Comparison of ENCODE assay signal across 8 cellular contexts in genomic region chr11:128716661-128717210, GRCh38. TPM values are rescaled to one million over a fixed set of nuclear protein-coding genes. Genes with fewer than 3 reads are reported as not detected.
DNase-seq lines count a peak whose midpoint lies in the region; ATAC-seq and TF ChIP-seq lines count a peak whose summit lies in the region.

No MANE protein-coding gene starts in this region.

- H3K27ac Mint-ChIP-seq in activated CD8-positive, alpha-beta T cell treated with anti-CD3 and anti-CD28 coated beads for 36 hours: peak overlapping the region; percentile 97

- TF ChIP-seq POLR2A in stomach (IDR thresholded peaks at IDR 0.05): no peak

- 27 to 40% (median 31%) methylated on average over 5 to 8 of the region's 8 CpGs for WGBS in stomach, 5 donors

- H3K9me3 ChIP-seq in left ventricle myocardium inferior (replicated peaks): no peaks in the 10 kb centered on the region
- H3K9me3 ChIP-seq in stomach: no peaks in the 10 kb centered on the region

- peak; percentile 68 for ATAC-seq in activated CD8-positive, alpha-beta T cell treated with anti-CD3 and anti-CD28 coated beads for 36 hours
- ATAC-seq in HG02588 (IDR thresholded peaks at IDR 0.05; ENCODE audit: unreplicated experiment) (no peak), GM21367 (IDR thresholded peaks at IDR 0.05; ENCODE audit: unreplicated experiment) (no peak)

- no peaks in the 10 kb centered on the region for H3K36me3 ChIP-seq in left ventricle myocardium inferior
- H3K36me3 ChIP-seq in stomach: no peaks in the 10 kb centered on the region

- no peaks in the 10 kb centered on the region for H3K27me3 Mint-ChIP-seq in activated CD8-positive, alpha-beta T cell treated with anti-CD3 and anti-CD28 coated beads for 36 hours

- H3K4me1 ChIP-seq in left ventricle myocardium inferior (peaks cover 99% of the 10 kb centered on the region), stomach (peaks cover 29 to 89% (median 40%) of the 10 kb centered on the region in 4 donors)

- H3K4me1 Mint-ChIP-seq in activated CD8-positive, alpha-beta T cell treated with anti-CD3 and anti-CD28 coated beads for 36 hours (ENCODE audit: low read depth): peaks cover 92% of the 10 kb centered on the region

- peak; percentile 50 to 63 for DNase-seq in stimulated activated CD4-positive, alpha-beta T cell treated with anti-CD3 and anti-CD28 coated beads, Interleukin-2, amount 100 ng/mL, for 24 hours
- DNase-seq in stimulated activated CD4-positive, alpha-beta T cell treated with anti-CD3 and anti-CD28 coated beads, Interleukin-12 subunit alpha, Interleukin-12 subunit beta, amount 100 ng/mL, for 4 hours: no peak
- DNase-seq in activated CD8-positive, alpha-beta T cell treated with anti-CD3 and anti-CD28 coated beads for 36 hours: peak; percentile 75
- DNase-seq in left ventricle myocardium inferior (no peak), stomach (no peak), NCI-H2171 (lab: John Stamatoyannopoulos, UW) (no peak)

- intact Hi-C loops in activated CD8-positive, alpha-beta T cell treated with anti-CD3 and anti-CD28 coated beads for 36 hours (cut with micrococcal nuclease): no loop called here
- intact Hi-C loops in left ventricle myocardium inferior (cut with micrococcal nuclease): no loop called here
- intact Hi-C loops in stomach (cut with DNase I; ENCODE audit: low total_unique reads): no loop called here

- POLR2A ChIA-PET in activated CD8-positive, alpha-beta T cell treated with anti-CD3 and anti-CD28 coated beads for 36 hours (lab: Charles Lee): interaction anchor here (0.7 to 1.8 kb wide), 7 partner anchors 9 to 114 kb away, joined by 3 to 11 read pairs (median 4); no protein-coding TSS in a partner anchor

- no peak for TF ChIP-seq EP300 in stomach (IDR thresholded peaks at IDR 0.05)

- no peak for TF ChIP-seq CTCF in activated CD8-positive, alpha-beta T cell treated with anti-CD3 and anti-CD28 coated beads for 36 hours (IDR thresholded peaks at IDR 0.05)
- no peak for TF ChIP-seq CTCF in left ventricle myocardium inferior (IDR thresholded peaks at IDR 0.05; ENCODE audit: borderline replicate concordance)
- no peak for TF ChIP-seq CTCF in stomach (IDR thresholded peaks at IDR 0.05)

- peak overlapping the region; percentile 86 for H3K27ac ChIP-seq in left ventricle myocardium inferior (replicated peaks)
- H3K27ac ChIP-seq in stomach: peak overlapping the region; percentile 58 to 82 (median 74)

- CTCF ChIA-PET in activated CD8-positive, alpha-beta T cell treated with anti-CD3 and anti-CD28 coated beads for 36 hours (lab: Charles Lee): interaction anchor here (1.0 to 3.4 kb wide), 5 partner anchors 11 to 41 kb away, joined by 3 to 9 read pairs (median 3); no protein-coding TSS in a partner anchor

- peak overlapping the region; percentile 67 for H3K4me3 Mint-ChIP-seq in activated CD8-positive, alpha-beta T cell treated with anti-CD3 and anti-CD28 coated beads for 36 hours

- peak overlapping the region; percentile 37 for H3K4me3 ChIP-seq in left ventricle myocardium inferior
- H3K4me3 ChIP-seq in stomach: peak overlapping the region in 3 of 4 donors; percentile 5 to 19 (median 9)

- peaks cover 16% of the 10 kb centered on the region for H3K36me3 Mint-ChIP-seq in activated CD8-positive, alpha-beta T cell treated with anti-CD3 and anti-CD28 coated beads for 36 hours (ENCODE audit: low read depth)

- peaks cover 6% of the 10 kb centered on the region for H3K27me3 ChIP-seq in left ventricle myocardium inferior (ENCODE audit: low read depth)
- no peaks in the 10 kb centered on the region for H3K27me3 ChIP-seq in stomach

- H3K9me3 Mint-ChIP-seq in activated CD8-positive, alpha-beta T cell treated with anti-CD3 and anti-CD28 coated beads for 36 hours: peaks cover 7% of the 10 kb centered on the region

RNA-seq across cellular contexts. Expression of gene FLI1, which starts 22.9 kb away (rescaled TPM):
- 10 to 100 TPM; 43.8 to 47.8 TPM for total RNA-seq in activated CD8-positive, alpha-beta T cell treated with anti-CD3 and anti-CD28 coated beads for 36 hours
- total RNA-seq in left ventricle myocardium inferior (16.4 TPM), stomach (10 to 100 TPM in 3 of 5 donors, 1 to 10 TPM in 1, under 1 TPM in 1; 0.87 to 39.7 (median 13.0) TPM)
- polyA plus RNA-seq in stomach: 1 to 10 TPM; 2.4 to 4.0 (median 3.6) TPM

Comparison
In these comparisons a context has a peak if more than half of its experiments do, and no peak if none do; other contexts are left out.
1. DNase-seq: peak in stimulated activated CD4-positive, alpha-beta T cell treated with anti-CD3 and anti-CD28 coated beads, Interleukin-2, amount 100 ng/mL, for 24 hours (2 of 2) and activated CD8-positive, alpha-beta T cell treated with anti-CD3 and anti-CD28 coated beads for 36 hours (single experiment); none in stimulated activated CD4-positive, alpha-beta T cell treated with anti-CD3 and anti-CD28 coated beads, Interleukin-12 subunit alpha, Interleukin-12 subunit beta, amount 100 ng/mL, for 4 hours (single experiment), left ventricle myocardium inferior (single experiment), stomach (single experiment) and NCI-H2171 (single experiment).